ENCODE assay signal across 8 cellular contexts in the genomic region with DNA sequence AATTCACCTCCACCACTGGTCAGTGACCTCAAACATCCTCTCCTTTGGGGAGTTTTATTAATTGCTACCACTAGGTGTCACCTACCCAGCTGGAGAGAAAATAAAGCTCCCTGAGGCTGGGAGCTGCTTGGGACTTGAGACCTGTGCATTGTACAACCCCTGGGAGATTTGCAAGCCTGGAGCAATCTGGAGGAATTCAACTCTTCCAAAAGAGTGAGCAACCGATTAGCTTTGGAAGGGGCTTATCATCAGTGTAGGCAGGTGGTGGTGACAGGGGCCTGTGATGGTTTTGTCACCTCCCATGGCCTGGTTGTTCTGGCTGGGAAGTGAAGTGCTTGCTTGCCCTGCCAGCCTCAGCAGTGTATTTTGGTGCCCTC. TPM values are rescaled to one million over a fixed set of nuclear protein-coding genes. Genes with fewer than 3 reads are reported as not detected.
A peak's percentile ranks its signal among the peaks of the same experiment; 100 is the strongest.
DNase-seq lines count a peak whose midpoint lies in the region; ATAC-seq, FAIRE-seq and TF ChIP-seq lines count a peak whose summit lies in the region.

No MANE protein-coding gene starts in this region.

- H3K4me1 Mint-ChIP-seq in endothelial cell (ENCODE audit: unreplicated experiment): peaks cover 3% of the 10 kb centered on the region
- H3K4me1 Mint-ChIP-seq in naive B cell: peaks cover 0 to 4% (median 0%) of the 10 kb centered on the region in 3 donors
- H3K4me1 Mint-ChIP-seq in activated T-helper 2 cell treated with anti-CD3 and anti-CD28 coated beads, Interferon-gamma antibody, Interleukin-2, Interleukin-4, amounts not matched to agents 10 μg/mL and 5 μg/mL and 100 μg/mL, durations not matched to agents 14 hours and 24 hours and 36 hours (ENCODE audit: low read depth): no peaks in the 10 kb centered on the region

- H3K36me3 Mint-ChIP-seq in endothelial cell (ENCODE audit: low read depth, unreplicated experiment) (no peaks in the 10 kb centered on the region), naive B cell (no peaks in the 10 kb centered on the region)
- no peaks in the 10 kb centered on the region for H3K36me3 Mint-ChIP-seq in activated T-helper 2 cell treated with anti-CD3 and anti-CD28 coated beads, Interferon-gamma antibody, Interleukin-2, Interleukin-4, amounts not matched to agents 10 μg/mL and 5 μg/mL and 100 μg/mL, durations not matched to agents 14 hours and 24 hours and 36 hours (ENCODE audit: low read depth)

- peak; percentile 88 for ATAC-seq in GM18907 (IDR thresholded peaks at IDR 0.05; ENCODE audit: unreplicated experiment)
- ATAC-seq in HG03095 (IDR thresholded peaks at IDR 0.05; ENCODE audit: unreplicated experiment): peak; percentile 76
- ATAC-seq in naive B cell (ENCODE audit: low read depth in 2 of 2): peak in 1 of 2 donors; percentile 54

- FAIRE-seq in D721Med (lab: Jason Lieb, UNC): no peak

- DNase-seq in D721Med (ENCODE audit: insufficient read length, low spot score) (no peak), OCI-M1 (lab: John Stamatoyannopoulos, UW) (peak; percentile 80), endothelial cell (ENCODE audit: low spot score) (peak; percentile 29), naive B cell (peak; percentile 2), caudate nucleus (lab: John Stamatoyannopoulos, UW) (no peak)
- DNase-seq in activated T-helper 2 cell treated with anti-CD3 and anti-CD28 coated beads, Interferon-gamma antibody, Interleukin-2, Interleukin-4, amounts not matched to agents 10 μg/mL and 5 μg/mL and 100 μg/mL, durations not matched to agents 14 hours and 24 hours and 36 hours (ENCODE audit: low spot score): no peak

- H3K27me3 Mint-ChIP-seq in endothelial cell (ENCODE audit: unreplicated experiment): peaks cover 2% of the 10 kb centered on the region
- H3K27me3 Mint-ChIP-seq in naive B cell: no peaks in the 10 kb centered on the region
- H3K27me3 Mint-ChIP-seq in activated T-helper 2 cell treated with anti-CD3 and anti-CD28 coated beads, Interferon-gamma antibody, Interleukin-2, Interleukin-4, amounts not matched to agents 10 μg/mL and 5 μg/mL and 100 μg/mL, durations not matched to agents 14 hours and 24 hours and 36 hours (ENCODE audit: low read depth): peaks cover 5% of the 10 kb centered on the region

- H3K9me3 Mint-ChIP-seq in endothelial cell (ENCODE audit: unreplicated experiment) (no peaks in the 10 kb centered on the region), naive B cell (peaks cover 0 to 1% (median 0%) of the 10 kb centered on the region in 7 donors)
- no peaks in the 10 kb centered on the region for H3K9me3 Mint-ChIP-seq in activated T-helper 2 cell treated with anti-CD3 and anti-CD28 coated beads, Interferon-gamma antibody, Interleukin-2, Interleukin-4, amounts not matched to agents 10 μg/mL and 5 μg/mL and 100 μg/mL, durations not matched to agents 14 hours and 24 hours and 36 hours

- H3K4me3 Mint-ChIP-seq in endothelial cell (ENCODE audit: unreplicated experiment) (no peak overlapping the region), naive B cell (no peak overlapping the region)
- H3K4me3 Mint-ChIP-seq in activated T-helper 2 cell treated with anti-CD3 and anti-CD28 coated beads, Interferon-gamma antibody, Interleukin-2, Interleukin-4, amounts not matched to agents 10 μg/mL and 5 μg/mL and 100 μg/mL, durations not matched to agents 14 hours and 24 hours and 36 hours (ENCODE audit: low read depth): no peak overlapping the region

- intact Hi-C loops in activated T-helper 2 cell treated with anti-CD3 and anti-CD28 coated beads, Interferon-gamma antibody, Interleukin-2, Interleukin-4, amounts not matched to agents 10 μg/mL and 5 μg/mL and 100 μg/mL, durations not matched to agents 14 hours and 24 hours and 36 hours (cut with micrococcal nuclease): loop anchor here (1.0 kb wide), 1 partner anchor 91 kb away; no protein-coding TSS in a partner anchor

- H3K27ac ChIP-seq in caudate nucleus (ENCODE audit: low read depth, low read length): no peak overlapping the region

- H3K27ac Mint-ChIP-seq in endothelial cell (ENCODE audit: unreplicated experiment): no peak overlapping the region
- H3K27ac Mint-ChIP-seq in naive B cell: no peak overlapping the region
- H3K27ac Mint-ChIP-seq in activated T-helper 2 cell treated with anti-CD3 and anti-CD28 coated beads, Interferon-gamma antibody, Interleukin-2, Interleukin-4, amounts not matched to agents 10 μg/mL and 5 μg/mL and 100 μg/mL, durations not matched to agents 14 hours and 24 hours and 36 hours: no peak overlapping the region

- TF ChIP-seq CTCF in D721Med (IDR thresholded peaks at IDR 0.05; ENCODE audit: insufficient read depth, missing control alignments): peak; percentile 26
- TF ChIP-seq CTCF in endothelial cell (IDR thresholded peaks at IDR 0.05; ENCODE audit: unreplicated experiment): peak; percentile 69

RNA-seq across cellular contexts. Expression of a gene that starts 30.2 kb away (rescaled TPM):
- total RNA-seq in endothelial cell (ENCODE audit: unreplicated experiment): 4.5 TPM
- 1 to 10 TPM in 3 of 6 donors, under 1 TPM in 3; 0.33 to 1.4 (median 0.86) TPM for polyA plus RNA-seq in naive B cell (ENCODE audit: low read depth in 6 of 6)
- 3.7 and 7.4 TPM in 2 replicates for total RNA-seq in activated T-helper 2 cell treated with anti-CD3 and anti-CD28 coated beads, Interferon-gamma antibody, Interleukin-2, Interleukin-4, amounts not matched to agents 10 μg/mL and 5 μg/mL and 100 μg/mL, durations not matched to agents 14 hours and 24 hours and 36 hours

Comparison
In these comparisons a context has a peak if more than half of its experiments do, and no peak if none do; other contexts are left out.
1. DNase-seq: peak in OCI-M1 (single experiment), endothelial cell (single experiment) and naive B cell (single experiment); none in D721Med (single experiment), activated T-helper 2 cell treated with anti-CD3 and anti-CD28 coated beads, Interferon-gamma antibody, Interleukin-2, Interleukin-4, amounts not matched to agents 10 μg/mL and 5 μg/mL and 100 μg/mL, durations not matched to agents 14 hours and 24 hours and 36 hours (single experiment) and caudate nucleus (0 of 61).